Comparison of ENCODE assay signal across 16 cellular contexts in genomic region chr12:131784909-131785762, GRCh38. TPM values are rescaled to one million over a fixed set of nuclear protein-coding genes. Genes with fewer than 3 reads are reported as not detected.
DNase-seq lines count a peak whose midpoint lies in the region; ATAC-seq, FAIRE-seq and TF ChIP-seq lines count a peak whose summit lies in the region.
"Had no signal": no experiment of that assay in that cellular context is flagged by ENCODE, and none has a peak within 500 bp of the region (broad histone marks: within the 10 kb centered on the region; RNA-seq: fewer than 3 reads in every experiment).

No MANE protein-coding gene starts in this region.

- H3K9me3 ChIP-seq in astrocyte (ENCODE audit: insufficient read depth, low read depth, low read length): no peaks in the 10 kb centered on the region
- H3K9me3 ChIP-seq: upper lobe of left lung had no signal

- H3K27ac Mint-ChIP-seq in activated CD4-positive, alpha-beta T cell treated with anti-CD3 and anti-CD28 coated beads, Interleukin-2, amount 10 ng/mL, durations not matched to agents 7 days and 5 days: peak overlapping the region; percentile 41
- H3K27ac Mint-ChIP-seq in astrocyte (ENCODE audit: unreplicated experiment): peak overlapping the region; percentile 99
- peak overlapping the region; percentile 15 for H3K27ac Mint-ChIP-seq in stimulated activated effector memory CD8-positive, alpha-beta T cell treated with anti-CD3 and anti-CD28 coated beads, Interleukin-12 subunit alpha, Interleukin-12 subunit beta, amount 100 ng/mL, for 72 hours

- peak overlapping the region; percentile 86 for H3K9ac ChIP-seq in astrocyte (ENCODE audit: low read length)

- no peaks in the 10 kb centered on the region for H3K4me1 Mint-ChIP-seq in activated CD4-positive, alpha-beta T cell treated with anti-CD3 and anti-CD28 coated beads, Interleukin-2, amount 10 ng/mL, durations not matched to agents 7 days and 5 days
- peaks cover 33% of the 10 kb centered on the region for H3K4me1 Mint-ChIP-seq in astrocyte (ENCODE audit: low read depth, unreplicated experiment)
- H3K4me1 Mint-ChIP-seq in stimulated activated effector memory CD8-positive, alpha-beta T cell treated with anti-CD3 and anti-CD28 coated beads, Interleukin-12 subunit alpha, Interleukin-12 subunit beta, amount 100 ng/mL, for 72 hours: peaks cover 6% of the 10 kb centered on the region

- FAIRE-seq in astrocyte (lab: Jason Lieb, UNC): no peak

- no peak for DNase-seq in activated CD4-positive, alpha-beta T cell treated with anti-CD3 and anti-CD28 coated beads, Interleukin-2, amount 10 ng/mL, durations not matched to agents 7 days and 5 days
- no peak for DNase-seq in activated CD4-positive, alpha-beta T cell treated with anti-CD3 and anti-CD28 coated beads for 48 hours
- DNase-seq in astrocyte (ENCODE audit: low read depth) (peak; percentile 84), hepatic stellate cell (ENCODE audit: low spot score) (peak; percentile 19), EL (no peak), NCI-H1930 (lab: John Stamatoyannopoulos, UW) (no peak)
- DNase-seq in stimulated activated effector memory CD8-positive, alpha-beta T cell treated with anti-CD3 and anti-CD28 coated beads, Interleukin-12 subunit alpha, Interleukin-12 subunit beta, amount 100 ng/mL, for 72 hours (ENCODE audit: low spot score in 2 of 2): no peak
- no peak for DNase-seq in activated naive CD4-positive, alpha-beta T cell treated with anti-CD3 and anti-CD28 coated beads, Interleukin-2, amount 50 U/mL, for 16 hours
- DNase-seq: ACHN; activated T-cell treated with anti-CD3 and anti-CD28 coated beads, Interleukin-2, amount 50 U/mL, for 4 hours; NCI-H1694; NCI-H524; RPMI8226; upper lobe of left lung; WERI-Rb-1 had no signal

- peaks cover 17% of the 10 kb centered on the region for H3K36me3 ChIP-seq in astrocyte (ENCODE audit: insufficient read depth, low read length)

- H3K4me2 ChIP-seq in astrocyte (ENCODE audit: low read length): peak overlapping the region; percentile 81

- H3K4me3 Mint-ChIP-seq in activated CD4-positive, alpha-beta T cell treated with anti-CD3 and anti-CD28 coated beads, Interleukin-2, amount 10 ng/mL, durations not matched to agents 7 days and 5 days: no peak overlapping the region
- H3K4me3 Mint-ChIP-seq in astrocyte (ENCODE audit: unreplicated experiment): peak overlapping the region; percentile 50
- H3K4me3 Mint-ChIP-seq in stimulated activated effector memory CD8-positive, alpha-beta T cell treated with anti-CD3 and anti-CD28 coated beads, Interleukin-12 subunit alpha, Interleukin-12 subunit beta, amount 100 ng/mL, for 72 hours: no peak overlapping the region
- H3K4me3 Mint-ChIP-seq: activated T-cell treated with anti-CD3 and anti-CD28 coated beads, Interleukin-2, amount 50 U/mL, for 4 hours had no signal

- no peak for TF ChIP-seq CTCF in astrocyte (IDR thresholded peaks at IDR 0.05; ENCODE audit: insufficient read depth, low read depth, low read length)

- H3K9me3 Mint-ChIP-seq in activated CD4-positive, alpha-beta T cell treated with anti-CD3 and anti-CD28 coated beads, Interleukin-2, amount 10 ng/mL, durations not matched to agents 7 days and 5 days: no peaks in the 10 kb centered on the region
- no peaks in the 10 kb centered on the region for H3K9me3 Mint-ChIP-seq in astrocyte (ENCODE audit: unreplicated experiment)
- no peaks in the 10 kb centered on the region for H3K9me3 Mint-ChIP-seq in stimulated activated effector memory CD8-positive, alpha-beta T cell treated with anti-CD3 and anti-CD28 coated beads, Interleukin-12 subunit alpha, Interleukin-12 subunit beta, amount 100 ng/mL, for 72 hours
- H3K9me3 Mint-ChIP-seq: activated T-cell treated with anti-CD3 and anti-CD28 coated beads, Interleukin-2, amount 50 U/mL, for 4 hours; IgD-negative memory B cell had no signal

- peaks cover 5% of the 10 kb centered on the region for H3K79me2 ChIP-seq in astrocyte (ENCODE audit: insufficient read depth, low read length)

- H4K20me1 ChIP-seq in astrocyte (ENCODE audit: insufficient read depth, low read length): no peaks in the 10 kb centered on the region

- no peak overlapping the region for H2AFZ ChIP-seq in astrocyte (ENCODE audit: low read depth, low read length)

- H3K27ac ChIP-seq in astrocyte (ENCODE audit: low read depth, low read length): peak overlapping the region; percentile 98
- H3K27ac ChIP-seq: upper lobe of left lung, WERI-Rb-1 had no signal

- ATAC-seq in stimulated activated effector memory CD8-positive, alpha-beta T cell treated with anti-CD3 and anti-CD28 coated beads, Interleukin-12 subunit alpha, Interleukin-12 subunit beta, amount 100 ng/mL, for 72 hours: no peak
- ATAC-seq: activated T-cell treated with anti-CD3 and anti-CD28 coated beads, Interleukin-2, amount 50 U/mL, for 4 hours had no signal

- peaks cover 34% of the 10 kb centered on the region for H3K4me1 ChIP-seq in astrocyte (ENCODE audit: insufficient read depth, low read length)
- H3K4me1 ChIP-seq: upper lobe of left lung had no signal

- H3K4me3 ChIP-seq in astrocyte (ENCODE audit: insufficient read depth, low read depth, low read length): peak overlapping the region; percentile 38
- H3K4me3 ChIP-seq: upper lobe of left lung had no signal

- POLR2A ChIA-PET in activated CD4-positive, alpha-beta T cell treated with anti-CD3 and anti-CD28 coated beads, Interleukin-2, amount 10 ng/mL, durations not matched to agents 7 days and 5 days (lab: Charles Lee): no interaction called here

- no peaks in the 10 kb centered on the region for H3K27me3 Mint-ChIP-seq in activated CD4-positive, alpha-beta T cell treated with anti-CD3 and anti-CD28 coated beads, Interleukin-2, amount 10 ng/mL, durations not matched to agents 7 days and 5 days
- H3K27me3 Mint-ChIP-seq in astrocyte (ENCODE audit: low read depth, unreplicated experiment): no peaks in the 10 kb centered on the region
- H3K27me3 Mint-ChIP-seq: IgD-negative memory B cell had no signal

- no peaks in the 10 kb centered on the region for H3K27me3 ChIP-seq in astrocyte (ENCODE audit: insufficient read depth, low read length)
- H3K27me3 ChIP-seq: upper lobe of left lung had no signal

- CTCF ChIA-PET in activated CD4-positive, alpha-beta T cell treated with anti-CD3 and anti-CD28 coated beads, Interleukin-2, amount 10 ng/mL, durations not matched to agents 7 days and 5 days (lab: Charles Lee): interaction anchor here (0.6 kb wide), 1 partner anchor 10 kb away, joined by 3 read pairs; no protein-coding TSS in a partner anchor

- H3K36me3 Mint-ChIP-seq in activated CD4-positive, alpha-beta T cell treated with anti-CD3 and anti-CD28 coated beads, Interleukin-2, amount 10 ng/mL, durations not matched to agents 7 days and 5 days (ENCODE audit: low read depth): peaks cover 20% of the 10 kb centered on the region
- H3K36me3 Mint-ChIP-seq in astrocyte (ENCODE audit: low read depth, unreplicated experiment): peaks cover 13% of the 10 kb centered on the region
- peaks cover 88% of the 10 kb centered on the region for H3K36me3 Mint-ChIP-seq in stimulated activated effector memory CD8-positive, alpha-beta T cell treated with anti-CD3 and anti-CD28 coated beads, Interleukin-12 subunit alpha, Interleukin-12 subunit beta, amount 100 ng/mL, for 72 hours

RNA-seq across cellular contexts. Expression of gene MMP17, which starts 43.1 kb away (rescaled TPM):
- under 1 TPM in 1 of 2 experiments, not detected in 1; 0.10 TPM for total RNA-seq in activated CD4-positive, alpha-beta T cell treated with anti-CD3 and anti-CD28 coated beads, Interleukin-2, amount 10 ng/mL, durations not matched to agents 7 days and 5 days
- 5.6 and 8.4 TPM in 2 replicates for total RNA-seq in astrocyte

Comparison
In these comparisons a context has a peak if more than half of its experiments do, and no peak if none do; other contexts are left out.
1. DNase-seq: peak in astrocyte (single experiment) and hepatic stellate cell (single experiment); none in activated CD4-positive, alpha-beta T cell treated with anti-CD3 and anti-CD28 coated beads, Interleukin-2, amount 10 ng/mL, durations not matched to agents 7 days and 5 days (single experiment), activated CD4-positive, alpha-beta T cell treated with anti-CD3 and anti-CD28 coated beads for 48 hours (single experiment), stimulated activated effector memory CD8-positive, alpha-beta T cell treated with anti-CD3 and anti-CD28 coated beads, Interleukin-12 subunit alpha, Interleukin-12 subunit beta, amount 100 ng/mL, for 72 hours (0 of 2), EL (single experiment), activated naive CD4-positive, alpha-beta T cell treated with anti-CD3 and anti-CD28 coated beads, Interleukin-2, amount 50 U/mL, for 16 hours (single experiment) and NCI-H1930 (0 of 2).
2. H3K27ac Mint-ChIP-seq: peak in every context shown above with its lines; median percentile 99 in astrocyte; 41 in activated CD4-positive, alpha-beta T cell treated with anti-CD3 and anti-CD28 coated beads, Interleukin-2, amount 10 ng/mL, durations not matched to agents 7 days and 5 days; 15 in stimulated activated effector memory CD8-positive, alpha-beta T cell treated with anti-CD3 and anti-CD28 coated beads, Interleukin-12 subunit alpha, Interleukin-12 subunit beta, amount 100 ng/mL, for 72 hours.